34 cellular contexts compared by ENCODE assay signal in the genomic region with DNA sequence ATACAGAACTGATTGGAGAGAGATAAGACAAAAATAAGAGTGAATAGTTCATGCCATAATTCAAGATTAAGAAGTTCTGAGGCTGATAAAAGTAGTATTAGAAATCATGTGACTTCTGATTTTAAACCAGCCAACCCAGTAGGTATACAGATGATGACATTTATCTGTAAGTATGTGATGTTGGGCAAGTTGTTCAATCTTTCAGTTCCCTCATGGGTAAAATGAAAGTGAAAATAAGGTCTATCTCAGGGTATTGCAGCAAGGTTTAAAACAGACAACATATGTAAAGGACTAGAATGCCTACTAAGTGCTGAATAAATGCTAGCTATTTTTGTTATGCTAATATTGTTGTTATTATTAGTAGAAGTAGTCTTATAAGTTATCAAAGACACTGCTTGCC.
DNase-seq lines count a peak whose midpoint lies in the region; ATAC-seq, FAIRE-seq and TF ChIP-seq lines count a peak whose summit lies in the region.
"Had no signal": no experiment of that assay in that cellular context is flagged by ENCODE, and none has a peak within 500 bp of the region (broad histone marks: within the 10 kb centered on the region; RNA-seq: fewer than 3 reads in every experiment).

No MANE protein-coding gene starts in this region.

- ATAC-seq in GM19023 (IDR thresholded peaks at IDR 0.05; ENCODE audit: unreplicated experiment) (no peak), esophagus mucosa (no peak)
- ATAC-seq: heart right ventricle; lower lobe of right lung; natural killer cell; stimulated activated effector memory CD8-positive, alpha-beta T cell treated with anti-CD3 and anti-CD28 coated beads, Interleukin-12 subunit alpha, Interleukin-12 subunit beta, amount 100 ng/mL, for 72 hours had no signal

- H3K4me3 ChIP-seq in fibroblast of villous mesenchyme (ENCODE audit: low read depth, low read length): no peak overlapping the region
- H3K4me3 ChIP-seq: ascending aorta, cardiac muscle cell, coronary artery, heart right ventricle, lower lobe of right lung, prostate gland, SJSA1, transverse colon had no signal

- DNase-seq in GM13976 (ENCODE audit: low spot score) (peak; percentile 9), HTR-8/SVneo (ENCODE audit: insufficient read length, low spot score) (peak; percentile 3), amniotic epithelial cell (ENCODE audit: low read depth) (peak; percentile 31), fibroblast of villous mesenchyme (ENCODE audit: low read depth) (peak; percentile 13), NCI-H2029 treated with DMSO at 0.1 percent for 48 hours (lab: John Stamatoyannopoulos, UW) (no peak), SW 1271 (lab: John Stamatoyannopoulos, UW) (no peak)
- DNase-seq: ACHN; activated CD4-positive, alpha-beta T cell treated with anti-CD3 and anti-CD28 coated beads, Interleukin-2, amount 10 ng/mL, durations not matched to agents 24 days and 14 days; activated effector memory CD4-positive, alpha-beta T cell treated with Interleukin-2 at 50 U/mL for 16 hours; activated T-cell treated with anti-CD3 and anti-CD28 coated beads, Interleukin-2, amount 50 U/mL, for 1 hour; CD4-positive, alpha-beta memory T cell; effector memory CD4-positive, alpha-beta T cell; GOT3; heart right ventricle; HFFc6; kidney; lower lobe of right lung; natural killer cell; NCI-H1417 treated with DMSO at 0.1 percent for 48 hours; NCI-H2107; NCI-H446 treated with DMSO at 0.1 percent for 48 hours; nucleus accumbens; stimulated activated CD4-positive, alpha-beta T cell treated with anti-CD3 and anti-CD28 coated beads, Interleukin-15, amount 100 ng/mL, for 24 hours; transverse colon had no signal

- TF ChIP-seq CTCF in GM13976 (IDR thresholded peaks at IDR 0.05; ENCODE audit: borderline replicate concordance, control extremely low read depth, extremely low read depth, insufficient read depth, missing control alignments) (no peak), fibroblast of villous mesenchyme (IDR thresholded peaks at IDR 0.05; ENCODE audit: insufficient read depth, low read depth, low read length) (no peak)

- FAIRE-seq in HTR-8/SVneo (lab: Jason Lieb, UNC): no peak
- FAIRE-seq: frontal cortex, GM19239, kidney had no signal

- in situ Hi-C loops in GM13976 (cut with MboI; ENCODE audit: low sequenced_read_pairs, unreplicated experiment): no loop called here

Comparison
In these comparisons a context has a peak if more than half of its experiments do, and no peak if none do; other contexts are left out.
1. DNase-seq: peak in GM13976 (single experiment), HTR-8/SVneo (single experiment), amniotic epithelial cell (single experiment) and fibroblast of villous mesenchyme (single experiment); none in NCI-H2029 treated with DMSO at 0.1 percent for 48 hours (single experiment) and SW 1271 (0 of 2).